Comparison of ENCODE assay signal across 2 cellular contexts in genomic region chr22:37567991-37568390, GRCh38.
TF ChIP-seq lines count a peak whose summit lies in the region.

No MANE protein-coding gene starts in this region.

TF ChIP-seq in HCT116, 20 proteins besides CTCF, POLR2A, EP300 and RAD21 (continued from another document):
- no peak for TF ChIP-seq REST (IDR thresholded peaks at IDR 0.05; ENCODE audit: low read depth)

TF ChIP-seq in SK-N-SH treated with all-trans-retinoic acid at 6 μM for 48 hours, 23 proteins besides CTCF, POLR2A, EP300 and RAD21 (continued from another document):
- TF ChIP-seq CREB5 (CRISPR knock-in tag; IDR thresholded peaks at IDR 0.05; ENCODE audit: low read depth) (no peak), ZC3H10 (CRISPR knock-in tag; IDR thresholded peaks at IDR 0.05) (no peak), OSR1 (CRISPR knock-in tag; IDR thresholded peaks at IDR 0.05) (no peak), ZNF8 (CRISPR knock-in tag; IDR thresholded peaks at IDR 0.05) (no peak)
